24 cellular contexts compared by ENCODE assay signal in genomic region chr2:32192418-32192817, GRCh38. TPM values are rescaled to one million over a fixed set of nuclear protein-coding genes. Genes with fewer than 3 reads are reported as not detected.
DNase-seq lines count a peak whose midpoint lies in the region; ATAC-seq and TF ChIP-seq lines count a peak whose summit lies in the region.
"Had no signal": no experiment of that assay in that cellular context is flagged by ENCODE, and none has a peak within 500 bp of the region (broad histone marks: within the 10 kb centered on the region; RNA-seq: fewer than 3 reads in every experiment).

No MANE protein-coding gene starts in this region.

- peaks cover 31% of the 10 kb centered on the region for H3K36me3 Mint-ChIP-seq in activated CD8-positive, alpha-beta memory T cell treated with anti-CD3 and anti-CD28 coated beads, Interleukin-2, amount 10 ng/mL, durations not matched to agents 7 days and 5 days
- peaks cover 20% of the 10 kb centered on the region for H3K36me3 Mint-ChIP-seq in activated naive CD8-positive, alpha-beta T cell treated with anti-CD3 and anti-CD28 coated beads for 36 hours

- H3K27me3 ChIP-seq in GM06990 (replicated peaks; ENCODE audit: control insufficient read depth, insufficient read depth, low read length) = no peaks in the 10 kb centered on the region
- H3K27me3 ChIP-seq: BE2C, MG63 had no signal

- no peak overlapping the region for H3K4me3 Mint-ChIP-seq in activated CD8-positive, alpha-beta memory T cell treated with anti-CD3 and anti-CD28 coated beads, Interleukin-2, amount 10 ng/mL, durations not matched to agents 7 days and 5 days
- H3K4me3 Mint-ChIP-seq in activated naive CD8-positive, alpha-beta T cell treated with anti-CD3 and anti-CD28 coated beads for 36 hours = no peak overlapping the region
- H3K4me3 Mint-ChIP-seq: CD4-positive, alpha-beta T cell had no signal

- ATAC-seq in activated CD8-positive, alpha-beta memory T cell treated with anti-CD3 and anti-CD28 coated beads, Interleukin-2, amount 10 ng/mL, durations not matched to agents 7 days and 5 days = no peak
- ATAC-seq: Right ventricle myocardium inferior had no signal

- H3K9me3 Mint-ChIP-seq in activated CD8-positive, alpha-beta memory T cell treated with anti-CD3 and anti-CD28 coated beads, Interleukin-2, amount 10 ng/mL, durations not matched to agents 7 days and 5 days (ENCODE audit: low read depth) = peaks cover 2% of the 10 kb centered on the region
- peaks cover 1% of the 10 kb centered on the region for H3K9me3 Mint-ChIP-seq in activated naive CD8-positive, alpha-beta T cell treated with anti-CD3 and anti-CD28 coated beads for 36 hours
- H3K9me3 Mint-ChIP-seq: CD4-positive, alpha-beta T cell had no signal

- H3K4me1 Mint-ChIP-seq in activated CD8-positive, alpha-beta memory T cell treated with anti-CD3 and anti-CD28 coated beads, Interleukin-2, amount 10 ng/mL, durations not matched to agents 7 days and 5 days = peaks cover 30% of the 10 kb centered on the region
- peaks cover 18% of the 10 kb centered on the region for H3K4me1 Mint-ChIP-seq in activated naive CD8-positive, alpha-beta T cell treated with anti-CD3 and anti-CD28 coated beads for 36 hours

- CTCF ChIA-PET in activated CD8-positive, alpha-beta memory T cell treated with anti-CD3 and anti-CD28 coated beads, Interleukin-2, amount 10 ng/mL, durations not matched to agents 7 days and 5 days (lab: Charles Lee) = no interaction called here

- TF ChIP-seq CTCF in GM06990 (IDR thresholded peaks at IDR 0.05; ENCODE audit: insufficient read depth, low read length, poor library complexity, severe bottlenecking) (no peak), GM20000 (IDR thresholded peaks at IDR 0.05; ENCODE audit: extremely low read depth, missing control alignments) (no peak)

- peak overlapping the region; percentile 56 for H3K27ac Mint-ChIP-seq in activated CD8-positive, alpha-beta memory T cell treated with anti-CD3 and anti-CD28 coated beads, Interleukin-2, amount 10 ng/mL, durations not matched to agents 7 days and 5 days
- peak overlapping the region; percentile 62 for H3K27ac Mint-ChIP-seq in activated naive CD8-positive, alpha-beta T cell treated with anti-CD3 and anti-CD28 coated beads for 36 hours
- H3K27ac Mint-ChIP-seq: CD4-positive, alpha-beta T cell had no signal

- DNase-seq in activated CD8-positive, alpha-beta memory T cell treated with anti-CD3 and anti-CD28 coated beads, Interleukin-2, amount 10 ng/mL, durations not matched to agents 7 days and 5 days = no peak
- DNase-seq in activated CD8-positive, alpha-beta memory T cell treated with anti-CD3 and anti-CD28 coated beads for 24 hours = no peak
- DNase-seq in GM06990 (ENCODE audit: extremely low read depth, insufficient read length) = peak; percentile 26
- peak; percentile 11 for DNase-seq in GM20000 (ENCODE audit: low spot score)
- no peak for DNase-seq in activated naive CD8-positive, alpha-beta T cell treated with anti-CD3 and anti-CD28 coated beads for 36 hours
- DNase-seq in MV-4-11 (lab: John Stamatoyannopoulos, UW) = no peak
- no peak for DNase-seq in iPS-NIHi7 (ENCODE audit: extremely low spot score)
- DNase-seq in NCI-H510A (lab: John Stamatoyannopoulos, UW) = no peak
- DNase-seq: BE2C; Caco-2; CD4-positive, alpha-beta T cell; GF-D8; GM23248; IMR-90; Kasumi-1; MG63; NCI-H1092; NCI-H146; NCI-H2029 treated with DMSO at 0.1 percent for 48 hours; NCI-H2171 treated with DMSO at 0.1 percent for 48 hours; NCI-H446; NCI-H69 had no signal

- no peak overlapping the region for H3K4me3 ChIP-seq in GM06990 (replicated peaks; ENCODE audit: low read depth, low read length)
- H3K4me3 ChIP-seq: GM23248, HAP-1, MG63 had no signal

- no peaks in the 10 kb centered on the region for H3K27me3 Mint-ChIP-seq in activated CD8-positive, alpha-beta memory T cell treated with anti-CD3 and anti-CD28 coated beads, Interleukin-2, amount 10 ng/mL, durations not matched to agents 7 days and 5 days
- H3K27me3 Mint-ChIP-seq in activated naive CD8-positive, alpha-beta T cell treated with anti-CD3 and anti-CD28 coated beads for 36 hours = no peaks in the 10 kb centered on the region
- H3K27me3 Mint-ChIP-seq: CD4-positive, alpha-beta T cell had no signal

- no peaks in the 10 kb centered on the region for H3K36me3 ChIP-seq in GM06990 (ENCODE audit: control insufficient read depth, insufficient read depth, low read length)

RNA-seq across cellular contexts. Expression of gene SLC30A6, which starts 26.8 kb away (rescaled TPM):
- 10 to 100 TPM; 16.8 to 27.2 TPM for total RNA-seq in activated CD8-positive, alpha-beta memory T cell treated with anti-CD3 and anti-CD28 coated beads, Interleukin-2, amount 10 ng/mL, durations not matched to agents 7 days and 5 days
- total RNA-seq in activated naive CD8-positive, alpha-beta T cell treated with anti-CD3 and anti-CD28 coated beads for 36 hours = 10 to 100 TPM; 21.8 to 22.5 TPM

Comparison
In these comparisons a context has a peak if more than half of its experiments do, and no peak if none do; other contexts are left out.
1. DNase-seq: peak in GM06990 (single experiment) and GM20000 (single experiment); none in activated CD8-positive, alpha-beta memory T cell treated with anti-CD3 and anti-CD28 coated beads, Interleukin-2, amount 10 ng/mL, durations not matched to agents 7 days and 5 days (single experiment), activated CD8-positive, alpha-beta memory T cell treated with anti-CD3 and anti-CD28 coated beads for 24 hours (single experiment), activated naive CD8-positive, alpha-beta T cell treated with anti-CD3 and anti-CD28 coated beads for 36 hours (single experiment), MV-4-11 (single experiment), iPS-NIHi7 (single experiment) and NCI-H510A (single experiment).